5 cellular contexts compared by ENCODE assay signal in genomic region chr6:96995903-96996302, GRCh38.
"Had no signal": no experiment of that assay in that cellular context is flagged by ENCODE, and none has a peak within 500 bp of the region (broad histone marks: within the 10 kb centered on the region; RNA-seq: fewer than 3 reads in every experiment).

No MANE protein-coding gene starts in this region.

- ATAC-seq: HepG2, K562 had no signal

- H3K4me1 Mint-ChIP-seq: IgD-negative memory B cell had no signal

- H3K4me3 Mint-ChIP-seq: IgD-negative memory B cell had no signal

- H3K4me3 ChIP-seq: K562 had no signal

- DNase-seq: IMR-90 had no signal

- H3K27ac Mint-ChIP-seq: IgD-negative memory B cell had no signal

- H3K27ac ChIP-seq: HL-60 had no signal

- H3K9me3 Mint-ChIP-seq: IgD-negative memory B cell had no signal
